14 cellular contexts compared by ENCODE assay signal in the genomic region with DNA sequence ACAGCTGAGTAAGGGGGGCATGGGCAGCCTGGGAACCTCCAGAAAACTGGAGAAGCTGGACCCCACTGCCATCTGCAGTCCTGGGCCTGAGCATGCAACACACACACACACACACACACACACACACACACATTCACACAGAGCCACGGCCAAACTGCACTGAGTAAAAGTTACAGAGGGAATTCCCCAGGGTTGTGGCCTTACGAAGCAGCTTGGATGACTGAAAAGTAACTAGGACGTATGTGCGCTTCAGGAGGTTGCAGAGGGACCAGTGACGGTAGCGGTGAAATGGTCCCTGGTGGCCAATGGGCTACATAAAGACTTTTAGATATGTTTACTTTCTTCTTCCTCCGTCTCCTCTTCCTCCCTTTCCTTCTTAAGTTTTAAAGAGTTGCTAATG.
DNase-seq lines count a peak whose midpoint lies in the region; ATAC-seq and TF ChIP-seq lines count a peak whose summit lies in the region.
"Had no signal": no experiment of that assay in that cellular context is flagged by ENCODE, and none has a peak within 500 bp of the region (broad histone marks: within the 10 kb centered on the region; RNA-seq: fewer than 3 reads in every experiment).

No MANE protein-coding gene starts in this region.

- H4K20me1 ChIP-seq in SK-N-SH (ENCODE audit: insufficient read depth) = no peaks in the 10 kb centered on the region

- no peak overlapping the region for H3K9ac ChIP-seq in subcutaneous abdominal adipose tissue (ENCODE audit: low read length in 5 of 5)
- H3K9ac ChIP-seq in SK-N-SH = no peak overlapping the region

- H3F3A ChIP-seq in SK-N-SH (replicated peaks; ENCODE audit: insufficient read depth) = no peaks in the 10 kb centered on the region

- H3K36me3 ChIP-seq in HEK293 (ENCODE audit: control insufficient read depth in 2 of 2, insufficient read depth in 1 of 2, low read length in 2 of 2) = no peaks in the 10 kb centered on the region
- H3K36me3 ChIP-seq in subcutaneous abdominal adipose tissue (ENCODE audit: control insufficient read depth in 5 of 5, insufficient read depth in 5 of 5, low read length in 5 of 5) = no peaks in the 10 kb centered on the region
- H3K36me3 ChIP-seq in SK-N-SH (replicated peaks in 1 of 2; ENCODE audit: control insufficient read depth in 1 of 2, insufficient read depth in 2 of 2, low read length in 1 of 2) = no peaks in the 10 kb centered on the region
- H3K36me3 ChIP-seq: right lobe of liver had no signal

- no peak for TF ChIP-seq EP300 in SK-N-SH (IDR thresholded peaks at IDR 0.05; ENCODE audit: borderline replicate concordance in 1 of 2, low read depth in 1 of 2, low read length in 1 of 2)

- CTCF ChIA-PET in HEK293 (lab: Yijun Ruan, JAX) (interaction anchor here (0.7 kb wide), 1 partner anchor 17 kb away, joined by 3 read pairs; no protein-coding TSS in a partner anchor), SK-N-SH (lab: Yijun Ruan, JAX) (interaction anchor here (7.1 kb wide), 1 partner anchor 107 kb away, joined by 44 read pairs; no protein-coding TSS in a partner anchor)

- H3K79me2 ChIP-seq in SK-N-SH (ENCODE audit: insufficient read depth) = peaks cover 11% of the 10 kb centered on the region

- H3K4me3 Mint-ChIP-seq in effector memory CD8-positive, alpha-beta T cell = no peak overlapping the region
- H3K4me3 Mint-ChIP-seq: activated CD8-positive, alpha-beta memory T cell treated with anti-CD3 and anti-CD28 coated beads, Interleukin-2, amount 10 ng/mL, durations not matched to agents 7 days and 5 days had no signal

- H3K4me3 ChIP-seq in HEK293 (ENCODE audit: low read depth, low read length) (no peak overlapping the region), epithelial cell of proximal tubule (ENCODE audit: low read depth, low read length) (no peak overlapping the region), subcutaneous abdominal adipose tissue (ENCODE audit: low read depth in 1 of 5, low read length in 5 of 5) (no peak overlapping the region), SK-N-SH (ENCODE audit: low read depth in 2 of 2, low read length in 1 of 2) (no peak overlapping the region)
- H3K4me3 ChIP-seq: right lobe of liver had no signal

- no peak for TF ChIP-seq RAD21 in SK-N-SH (IDR thresholded peaks at IDR 0.05; ENCODE audit: low read length)

- no peak overlapping the region for H2AFZ ChIP-seq in SK-N-SH (ENCODE audit: low read depth)

- TF ChIP-seq CTCF in HEK293 (tag by site-specific recombination; IDR thresholded peaks at IDR 0.05) = no peak; the same call in 1 of the 2 replicates
- peak; percentile 7 for TF ChIP-seq CTCF in epithelial cell of proximal tubule (conservative IDR thresholded peaks at IDR 0.05; ENCODE audit: low read depth, low read length)
- no peak for TF ChIP-seq CTCF in SK-N-SH (IDR thresholded peaks at IDR 0.05)

- peaks cover 0 to 7% of the 10 kb centered on the region in 2 donors for H3K4me1 Mint-ChIP-seq in effector memory CD8-positive, alpha-beta T cell (ENCODE audit: low read depth in 2 of 2)

- no peak for ATAC-seq in effector memory CD8-positive, alpha-beta T cell (replicated peaks)
- ATAC-seq: activated CD4-positive, CD25-positive, alpha-beta regulatory T cell treated with anti-CD3 and anti-CD28 coated beads, Interleukin-2, amount 50 U/mL, for 24 hours; activated CD8-positive, alpha-beta memory T cell treated with anti-CD3 and anti-CD28 coated beads, Interleukin-2, amount 10 ng/mL, durations not matched to agents 7 days and 5 days had no signal

- no peak overlapping the region for H3K4me2 ChIP-seq in SK-N-SH

- H3K27me3 Mint-ChIP-seq in effector memory CD8-positive, alpha-beta T cell = peaks cover 50 to 64% of the 10 kb centered on the region in 2 donors

- no peak overlapping the region for H3K27ac ChIP-seq in HEK293 (ENCODE audit: extremely low read depth, low read depth, low read length)
- peak overlapping the region; percentile 5 for H3K27ac ChIP-seq in subcutaneous abdominal adipose tissue (ENCODE audit: low read depth, low read length)
- no peak overlapping the region for H3K27ac ChIP-seq in SK-N-SH (ENCODE audit: low read depth in 2 of 2, low read length in 1 of 2)
- H3K27ac ChIP-seq: right lobe of liver had no signal

- no peak overlapping the region for H3K27ac Mint-ChIP-seq in effector memory CD8-positive, alpha-beta T cell
- H3K27ac Mint-ChIP-seq: activated CD8-positive, alpha-beta memory T cell treated with anti-CD3 and anti-CD28 coated beads, Interleukin-2, amount 10 ng/mL, durations not matched to agents 7 days and 5 days had no signal

- no peaks in the 10 kb centered on the region for H3K36me3 Mint-ChIP-seq in effector memory CD8-positive, alpha-beta T cell (ENCODE audit: insufficient read depth)
- H3K36me3 Mint-ChIP-seq: activated CD8-positive, alpha-beta memory T cell treated with anti-CD3 and anti-CD28 coated beads, Interleukin-2, amount 10 ng/mL, durations not matched to agents 7 days and 5 days had no signal

- no peaks in the 10 kb centered on the region for H3K9me3 ChIP-seq in HEK293 (ENCODE audit: control insufficient read depth, insufficient read depth, low read depth, low read length)
- no peaks in the 10 kb centered on the region for H3K9me3 ChIP-seq in subcutaneous abdominal adipose tissue (ENCODE audit: control insufficient read depth in 5 of 5, low read length in 5 of 5)
- no peaks in the 10 kb centered on the region for H3K9me3 ChIP-seq in SK-N-SH
- H3K9me3 ChIP-seq: right lobe of liver had no signal

- POLR2A ChIA-PET in HEK293 (lab: Yijun Ruan, JAX) (no interaction called here), SK-N-SH (lab: Yijun Ruan, JAX) (no interaction called here)

- H3K9me3 Mint-ChIP-seq in effector memory CD8-positive, alpha-beta T cell = no peaks in the 10 kb centered on the region

- H3K27me3 ChIP-seq in subcutaneous abdominal adipose tissue (ENCODE audit: control insufficient read depth in 5 of 5, insufficient read depth in 4 of 5, low read length in 5 of 5) (no peaks in the 10 kb centered on the region), SK-N-SH (ENCODE audit: insufficient read depth) (no peaks in the 10 kb centered on the region)

- DNase-seq in epithelial cell of proximal tubule (ENCODE audit: low read depth) (no peak), iris pigment epithelial cell (ENCODE audit: low read depth) (peak; percentile 71), SK-N-SH (no peak)
- DNase-seq in activated CD4-positive, alpha-beta T cell treated with anti-CD3 and anti-CD28 coated beads, Interleukin-2, amount 50 U/mL, for 4 hours = no peak
- no peak for DNase-seq in effector memory CD8-positive, alpha-beta T cell
- DNase-seq: activated CD8-positive, alpha-beta memory T cell treated with anti-CD3 and anti-CD28 coated beads, Interleukin-2, amount 10 ng/mL, durations not matched to agents 7 days and 5 days; GDM1; NCI-H1092; OCI-M1; right lobe of liver; T-helper 9 cell had no signal

- 71% methylated on average over 7 of the region's 7 CpGs for WGBS in SK-N-SH (ENCODE audit: low lambda C conversion rate)

- no peaks in the 10 kb centered on the region for H3K9me2 ChIP-seq in SK-N-SH

- H3K4me1 ChIP-seq in HEK293 (ENCODE audit: control insufficient read depth, insufficient read depth, low read length) (no peaks in the 10 kb centered on the region), subcutaneous abdominal adipose tissue (ENCODE audit: control insufficient read depth in 5 of 5, insufficient read depth in 5 of 5, low read length in 5 of 5) (peaks cover 0 to 34% (median 25%) of the 10 kb centered on the region in 5 donors), SK-N-SH (ENCODE audit: control insufficient read depth in 1 of 2, insufficient read depth in 2 of 2, low read depth in 1 of 2, low read length in 1 of 2) (peaks cover 0 to 9% of the 10 kb centered on the region in 2 experiments; a peak in 2 of 4 replicates)

TF ChIP-seq in HEK293, 187 proteins besides CTCF, POLR2A, EP300 and RAD21 (continues in another document):
- no peak for TF ChIP-seq ZNF394 (tag by site-specific recombination; IDR thresholded peaks at IDR 0.05; ENCODE audit: borderline replicate concordance)
- TF ChIP-seq, protein P1, sequence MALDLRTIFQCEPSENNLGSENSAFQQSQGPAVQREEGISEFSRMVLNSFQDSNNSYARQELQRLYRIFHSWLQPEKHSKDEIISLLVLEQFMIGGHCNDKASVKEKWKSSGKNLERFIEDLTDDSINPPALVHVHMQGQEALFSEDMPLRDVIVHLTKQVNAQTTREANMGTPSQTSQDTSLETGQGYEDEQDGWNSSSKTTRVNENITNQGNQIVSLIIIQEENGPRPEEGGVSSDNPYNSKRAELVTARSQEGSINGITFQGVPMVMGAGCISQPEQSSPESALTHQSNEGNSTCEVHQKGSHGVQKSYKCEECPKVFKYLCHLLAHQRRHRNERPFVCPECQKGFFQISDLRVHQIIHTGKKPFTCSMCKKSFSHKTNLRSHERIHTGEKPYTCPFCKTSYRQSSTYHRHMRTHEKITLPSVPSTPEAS (tag by site-specific recombination; IDR thresholded peaks at IDR 0.05) = peak; percentile 76

TF ChIP-seq in SK-N-SH, 30 proteins besides CTCF, POLR2A, EP300 and RAD21 (continues in another document):
- TF ChIP-seq POLR2AphosphoS5 (IDR thresholded peaks at IDR 0.05; ENCODE audit: low read depth, low read length) = no peak
- TF ChIP-seq ELF1 (IDR thresholded peaks at IDR 0.05) = no peak
- no peak for TF ChIP-seq GATA2 (CRISPR knock-in tag; IDR thresholded peaks at IDR 0.05)
- TF ChIP-seq NRF1 (IDR thresholded peaks at IDR 0.05; ENCODE audit: low read depth, low read length) = no peak
- TF ChIP-seq, protein P2, sequence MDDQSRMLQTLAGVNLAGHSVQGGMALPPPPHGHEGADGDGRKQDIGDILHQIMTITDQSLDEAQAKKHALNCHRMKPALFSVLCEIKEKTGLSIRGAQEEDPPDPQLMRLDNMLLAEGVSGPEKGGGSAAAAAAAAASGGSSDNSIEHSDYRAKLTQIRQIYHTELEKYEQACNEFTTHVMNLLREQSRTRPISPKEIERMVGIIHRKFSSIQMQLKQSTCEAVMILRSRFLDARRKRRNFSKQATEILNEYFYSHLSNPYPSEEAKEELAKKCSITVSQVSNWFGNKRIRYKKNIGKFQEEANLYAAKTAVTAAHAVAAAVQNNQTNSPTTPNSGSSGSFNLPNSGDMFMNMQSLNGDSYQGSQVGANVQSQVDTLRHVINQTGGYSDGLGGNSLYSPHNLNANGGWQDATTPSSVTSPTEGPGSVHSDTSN (IDR thresholded peaks at IDR 0.05) = no peak
- no peak for TF ChIP-seq YY1 (IDR thresholded peaks at IDR 0.05; ENCODE audit: low read depth)
- no peak for TF ChIP-seq MXI1 (IDR thresholded peaks at IDR 0.05; ENCODE audit: low read depth, low read length)
- no peak for TF ChIP-seq EZH2phosphoT487 (IDR thresholded peaks at IDR 0.05; ENCODE audit: borderline replicate concordance, low read depth)
- no peak for TF ChIP-seq FOXM1 (IDR thresholded peaks at IDR 0.05; ENCODE audit: low read depth)
- TF ChIP-seq, protein P3, sequence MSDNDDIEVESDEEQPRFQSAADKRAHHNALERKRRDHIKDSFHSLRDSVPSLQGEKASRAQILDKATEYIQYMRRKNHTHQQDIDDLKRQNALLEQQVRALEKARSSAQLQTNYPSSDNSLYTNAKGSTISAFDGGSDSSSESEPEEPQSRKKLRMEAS (IDR thresholded peaks at IDR 0.05; ENCODE audit: low read depth) = no peak
- TF ChIP-seq TAF1 (IDR thresholded peaks at IDR 0.05; ENCODE audit: borderline replicate concordance, low read depth, low read length) = no peak
